ENCODE assay signal across 1 cellular context in genomic region chr12:15733136-15733535, GRCh38.
TF ChIP-seq lines count a peak whose summit lies in the region.

No MANE protein-coding gene starts in this region.

TF ChIP-seq in GM12878, 131 proteins besides CTCF, POLR2A, EP300 and RAD21 (continued from another document):
- TF ChIP-seq ZNF687 (IDR thresholded peaks at IDR 0.05), result 0 out of 2 replicates have a peak, but pooled peaks have one; percentile 39
- TF ChIP-seq, protein P1, sequence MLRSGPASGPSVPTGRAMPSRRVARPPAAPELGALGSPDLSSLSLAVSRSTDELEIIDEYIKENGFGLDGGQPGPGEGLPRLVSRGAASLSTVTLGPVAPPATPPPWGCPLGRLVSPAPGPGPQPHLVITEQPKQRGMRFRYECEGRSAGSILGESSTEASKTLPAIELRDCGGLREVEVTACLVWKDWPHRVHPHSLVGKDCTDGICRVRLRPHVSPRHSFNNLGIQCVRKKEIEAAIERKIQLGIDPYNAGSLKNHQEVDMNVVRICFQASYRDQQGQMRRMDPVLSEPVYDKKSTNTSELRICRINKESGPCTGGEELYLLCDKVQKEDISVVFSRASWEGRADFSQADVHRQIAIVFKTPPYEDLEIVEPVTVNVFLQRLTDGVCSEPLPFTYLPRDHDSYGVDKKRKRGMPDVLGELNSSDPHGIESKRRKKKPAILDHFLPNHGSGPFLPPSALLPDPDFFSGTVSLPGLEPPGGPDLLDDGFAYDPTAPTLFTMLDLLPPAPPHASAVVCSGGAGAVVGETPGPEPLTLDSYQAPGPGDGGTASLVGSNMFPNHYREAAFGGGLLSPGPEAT (IDR thresholded peaks at IDR 0.05; ENCODE audit: low read depth), result peak; percentile 77; the same call in 1 of the 2 replicates
- TF ChIP-seq ZNF24 (IDR thresholded peaks at IDR 0.05), result no peak
